8 cellular contexts compared by ENCODE assay signal in genomic region chr15:75727851-75728715, GRCh38. TPM values are rescaled to one million over a fixed set of nuclear protein-coding genes. Genes with fewer than 3 reads are reported as not detected.
A peak's percentile ranks its signal among the peaks of the same experiment; 100 is the strongest.
DNase-seq lines count a peak whose midpoint lies in the region; ATAC-seq and TF ChIP-seq lines count a peak whose summit lies in the region.

No MANE protein-coding gene starts in this region.

- H3K36me3 Mint-ChIP-seq in effector memory CD8-positive, alpha-beta T cell (ENCODE audit: insufficient read depth): no peaks in the 10 kb centered on the region
- no peaks in the 10 kb centered on the region for H3K36me3 Mint-ChIP-seq in natural killer cell treated with Interleukin-12 subunit alpha and Interleukin-12 subunit beta and Interleukin-15 and Interleukin-18, amount 100 ng/mL, for 72 hours

- no peaks in the 10 kb centered on the region for H3K36me3 ChIP-seq in GM06990 (ENCODE audit: control insufficient read depth, insufficient read depth, low read length)

- DNase-seq in GM06990 (ENCODE audit: extremely low read depth, insufficient read length): no peak
- DNase-seq in NCI-H1105 (lab: John Stamatoyannopoulos, UW): peak; percentile 33
- DNase-seq in activated CD4-positive, alpha-beta T cell treated with anti-CD3 and anti-CD28 coated beads, Interleukin-2, amount 50 U/mL, for 4 hours: peak; percentile 71
- DNase-seq in effector memory CD8-positive, alpha-beta T cell: peak; percentile 69 to 73 (median 71)
- peak; percentile 56 for DNase-seq in natural killer cell treated with Interleukin-12 subunit alpha and Interleukin-12 subunit beta and Interleukin-15 and Interleukin-18, amount 100 ng/mL, for 72 hours (ENCODE audit: low spot score)
- peak; percentile 69 for DNase-seq in superior temporal gyrus (ENCODE audit: extremely low spot score)

- ATAC-seq in effector memory CD8-positive, alpha-beta T cell (replicated peaks): peak; percentile 85
- ATAC-seq in natural killer cell treated with Interleukin-12 subunit alpha and Interleukin-12 subunit beta and Interleukin-15 and Interleukin-18, amount 100 ng/mL, for 72 hours: peak; percentile 60 to 69
- no peak for ATAC-seq in HG02571 (IDR thresholded peaks at IDR 0.05; ENCODE audit: unreplicated experiment)
- no peak for ATAC-seq in HG03097 (IDR thresholded peaks at IDR 0.05; ENCODE audit: low FRiP score, unreplicated experiment)

- H3K4me3 ChIP-seq in GM06990 (replicated peaks; ENCODE audit: low read depth, low read length): no peak overlapping the region

- H3K27me3 Mint-ChIP-seq in effector memory CD8-positive, alpha-beta T cell: peaks cover 34 to 37% of the 10 kb centered on the region in 2 donors
- H3K27me3 Mint-ChIP-seq in natural killer cell treated with Interleukin-12 subunit alpha and Interleukin-12 subunit beta and Interleukin-15 and Interleukin-18, amount 100 ng/mL, for 72 hours: peaks cover 16 to 24% of the 10 kb centered on the region in 2 donors

- TF ChIP-seq CTCF in GM06990 (IDR thresholded peaks at IDR 0.05; ENCODE audit: insufficient read depth, low read length, poor library complexity, severe bottlenecking): peak; percentile 60

- H3K4me1 Mint-ChIP-seq in effector memory CD8-positive, alpha-beta T cell (ENCODE audit: low read depth in 2 of 2): peaks cover 0 to 9% of the 10 kb centered on the region in 2 donors
- H3K4me1 Mint-ChIP-seq in natural killer cell treated with Interleukin-12 subunit alpha and Interleukin-12 subunit beta and Interleukin-15 and Interleukin-18, amount 100 ng/mL, for 72 hours (ENCODE audit: low read depth in 2 of 2): peaks cover 6 to 11% of the 10 kb centered on the region in 2 donors

- H3K4me3 Mint-ChIP-seq in effector memory CD8-positive, alpha-beta T cell: no peak overlapping the region
- no peak overlapping the region for H3K4me3 Mint-ChIP-seq in natural killer cell treated with Interleukin-12 subunit alpha and Interleukin-12 subunit beta and Interleukin-15 and Interleukin-18, amount 100 ng/mL, for 72 hours

- no peaks in the 10 kb centered on the region for H3K27me3 ChIP-seq in GM06990 (replicated peaks; ENCODE audit: control insufficient read depth, insufficient read depth, low read length)

- H3K27ac Mint-ChIP-seq in effector memory CD8-positive, alpha-beta T cell: peak overlapping the region in 1 of 2 donors; percentile 57
- H3K27ac Mint-ChIP-seq in natural killer cell treated with Interleukin-12 subunit alpha and Interleukin-12 subunit beta and Interleukin-15 and Interleukin-18, amount 100 ng/mL, for 72 hours: peak overlapping the region in 1 of 2 donors; percentile 68

- H3K9me3 Mint-ChIP-seq in effector memory CD8-positive, alpha-beta T cell: no peaks in the 10 kb centered on the region
- H3K9me3 Mint-ChIP-seq in natural killer cell treated with Interleukin-12 subunit alpha and Interleukin-12 subunit beta and Interleukin-15 and Interleukin-18, amount 100 ng/mL, for 72 hours: no peaks in the 10 kb centered on the region

RNA-seq across cellular contexts. Expression of gene CSPG4, which starts 15.4 kb away (rescaled TPM):
- not detected for total RNA-seq in natural killer cell treated with Interleukin-12 subunit alpha and Interleukin-12 subunit beta and Interleukin-15 and Interleukin-18, amount 100 ng/mL, for 72 hours

Comparison
In these comparisons a context has a peak if more than half of its experiments do, and no peak if none do; other contexts are left out.
1. ATAC-seq: peak in effector memory CD8-positive, alpha-beta T cell (single experiment) and natural killer cell treated with Interleukin-12 subunit alpha and Interleukin-12 subunit beta and Interleukin-15 and Interleukin-18, amount 100 ng/mL, for 72 hours (2 of 2); none in HG02571 (single experiment) and HG03097 (single experiment).